25 cellular contexts compared by ENCODE assay signal in genomic region chr17:4972752-4973151, GRCh38. TPM values are rescaled to one million over a fixed set of nuclear protein-coding genes. Genes with fewer than 3 reads are reported as not detected.
DNase-seq lines count a peak whose midpoint lies in the region; ATAC-seq, FAIRE-seq and TF ChIP-seq lines count a peak whose summit lies in the region.
"Had no signal": no experiment of that assay in that cellular context is flagged by ENCODE, and none has a peak within 500 bp of the region (broad histone marks: within the 10 kb centered on the region; RNA-seq: fewer than 3 reads in every experiment).

No MANE protein-coding gene starts in this region.

- TF ChIP-seq POLR2A in esophagus muscularis mucosa (IDR thresholded peaks at IDR 0.05; ENCODE audit: low read depth): no peak
- no peak for TF ChIP-seq POLR2A in H54 (IDR thresholded peaks at IDR 0.05; ENCODE audit: low read depth, low read length)

- TF ChIP-seq CTCF in PC-3 (conservative IDR thresholded peaks at IDR 0.05; ENCODE audit: low read depth, low read length) (no peak), esophagus muscularis mucosa (IDR thresholded peaks at IDR 0.05) (no peak), osteocyte (IDR thresholded peaks at IDR 0.05) (no peak)

- POLR2A ChIA-PET in PC-3 (lab: Charles Lee; ENCODE audit: unreplicated experiment): no interaction called here

- H3K9me3 ChIP-seq in PC-3 (ENCODE audit: low read length): no peaks in the 10 kb centered on the region
- H3K9me3 ChIP-seq in esophagus muscularis mucosa: no peaks in the 10 kb centered on the region
- H3K9me3 ChIP-seq: adrenal gland had no signal

- WGBS in esophagus muscularis mucosa: 81% methylated on average over 12 of the region's 12 CpGs

- no peak overlapping the region for H2AFZ ChIP-seq in PC-3 (ENCODE audit: low read length)

- H3K36me3 Mint-ChIP-seq in activated T-cell treated with anti-CD3 and anti-CD28 coated beads, Interleukin-2, amount 50 U/mL, for 24 hours (ENCODE audit: low read depth): peaks cover 18% of the 10 kb centered on the region
- peaks cover 14 to 38% of the 10 kb centered on the region in 2 donors for H3K36me3 Mint-ChIP-seq in activated T-cell treated with anti-CD3 and anti-CD28 coated beads, Interleukin-2, amount 50 U/mL, for 72 hours (ENCODE audit: insufficient read depth in 2 of 2)
- peaks cover 23% of the 10 kb centered on the region for H3K36me3 Mint-ChIP-seq in osteocyte (ENCODE audit: unreplicated experiment)

- H3K36me3 ChIP-seq in PC-3 (ENCODE audit: low read depth, low read length) (peaks cover under 1% of the 10 kb centered on the region; the same call in 1 of the 2 replicates), esophagus muscularis mucosa (peaks cover 50 to 82% (median 71%) of the 10 kb centered on the region in 4 donors)

- H3K79me2 ChIP-seq in PC-3 (ENCODE audit: low read length): peaks cover 8% of the 10 kb centered on the region; the same call in 1 of the 2 replicates

- peaks cover 13% of the 10 kb centered on the region for H3K4me1 ChIP-seq in PC-3 (ENCODE audit: insufficient read depth, low read length)
- peaks cover 31 to 38% (median 35%) of the 10 kb centered on the region in 4 donors for H3K4me1 ChIP-seq in esophagus muscularis mucosa

- ATAC-seq in activated T-cell treated with anti-CD3 and anti-CD28 coated beads, Interleukin-2, amount 50 U/mL, for 72 hours (replicated peaks in 1 of 2): no peak
- no peak for ATAC-seq in PC-3
- ATAC-seq: foreskin keratinocyte; GM12878; naive thymus-derived CD8-positive, alpha-beta T cell; SK-N-SH treated with all-trans-retinoic acid at 6 μM for 48 hours; stimulated activated naive CD8-positive, alpha-beta T cell treated with anti-CD3 and anti-CD28 coated beads, Interleukin-15, Interleukin-2, amounts not matched to agents 100 U/mL and 50 U/mL, for 24 hours had no signal

- DNase-seq in activated T-cell treated with anti-CD3 and anti-CD28 coated beads, Interleukin-2, amount 50 U/mL, for 24 hours: no peak
- no peak for DNase-seq in activated T-cell treated with anti-CD3 and anti-CD28 coated beads, Interleukin-2, amount 50 U/mL, for 72 hours
- DNase-seq in PC-3: no peak
- no peak for DNase-seq in esophagus muscularis mucosa (ENCODE audit: extremely low spot score)
- no peak for DNase-seq in osteocyte (ENCODE audit: extremely low spot score, unreplicated experiment)
- DNase-seq in stimulated activated CD4-positive, alpha-beta T cell treated with anti-CD3 and anti-CD28 coated beads, Interleukin-15, amount 100 ng/mL, for 24 hours: no peak
- no peak for DNase-seq in frontal cortex (ENCODE audit: low spot score in 2 of 2)
- DNase-seq in H54 (ENCODE audit: insufficient read length, low spot score): no peak
- DNase-seq: activated CD4-positive, alpha-beta T cell treated with anti-CD3 and anti-CD28 coated beads, Interleukin-2, amount 50 U/mL, for 1 hour; activated CD8-positive, alpha-beta memory T cell treated with anti-CD3 and anti-CD28 coated beads, Interleukin-2, amount 50 U/mL, for 4 hours; activated effector memory CD4-positive, alpha-beta T cell treated with Interleukin-2 at 50 U/mL for 16 hours; adrenal gland; DMS79; foreskin keratinocyte; naive thymus-derived CD8-positive, alpha-beta T cell; NCI-H146; NCI-H524; small intestine; stimulated activated naive CD8-positive, alpha-beta T cell treated with anti-CD3 and anti-CD28 coated beads, Interleukin-15, Interleukin-2, amounts not matched to agents 100 U/mL and 50 U/mL, for 24 hours; trophoblast cell had no signal

- TSS peak; percentile 14 for BruUV-seq in PC-3 (replicated peaks; lab: Mats Ljungman, UMichigan)

- H3K4me1 Mint-ChIP-seq in activated T-cell treated with anti-CD3 and anti-CD28 coated beads, Interleukin-2, amount 50 U/mL, for 24 hours (ENCODE audit: low read depth): peaks cover 29% of the 10 kb centered on the region
- peaks cover 33% of the 10 kb centered on the region for H3K4me1 Mint-ChIP-seq in activated T-cell treated with anti-CD3 and anti-CD28 coated beads, Interleukin-2, amount 50 U/mL, for 72 hours (ENCODE audit: low read depth)
- peaks cover 28% of the 10 kb centered on the region for H3K4me1 Mint-ChIP-seq in osteocyte (ENCODE audit: unreplicated experiment)

- no peak for FAIRE-seq in frontal cortex (lab: Jason Lieb, UNC)
- no peak for FAIRE-seq in H54 (lab: Jason Lieb, UNC)
- FAIRE-seq: GM12878, small intestine had no signal

- no peak overlapping the region for H3K4me2 ChIP-seq in PC-3 (ENCODE audit: low read length)
- H3K4me2 ChIP-seq: KMS-11 had no signal

- H3K27me3 Mint-ChIP-seq in activated T-cell treated with anti-CD3 and anti-CD28 coated beads, Interleukin-2, amount 50 U/mL, for 24 hours: no peaks in the 10 kb centered on the region
- no peaks in the 10 kb centered on the region for H3K27me3 Mint-ChIP-seq in activated T-cell treated with anti-CD3 and anti-CD28 coated beads, Interleukin-2, amount 50 U/mL, for 72 hours (ENCODE audit: low read depth)
- no peaks in the 10 kb centered on the region for H3K27me3 Mint-ChIP-seq in osteocyte (ENCODE audit: unreplicated experiment)
- H3K27me3 Mint-ChIP-seq: memory B cell; naive thymus-derived CD8-positive, alpha-beta T cell had no signal

- no peaks in the 10 kb centered on the region for H3F3A ChIP-seq in PC-3 (ENCODE audit: low read length, unreplicated experiment)

- peak overlapping the region; percentile 51 for H3K27ac Mint-ChIP-seq in activated T-cell treated with anti-CD3 and anti-CD28 coated beads, Interleukin-2, amount 50 U/mL, for 24 hours
- no peak overlapping the region for H3K27ac Mint-ChIP-seq in activated T-cell treated with anti-CD3 and anti-CD28 coated beads, Interleukin-2, amount 50 U/mL, for 72 hours
- peak overlapping the region; percentile 23 for H3K27ac Mint-ChIP-seq in osteocyte (ENCODE audit: unreplicated experiment)

- H3K4me3 Mint-ChIP-seq in activated T-cell treated with anti-CD3 and anti-CD28 coated beads, Interleukin-2, amount 50 U/mL, for 24 hours: no peak overlapping the region
- no peak overlapping the region for H3K4me3 Mint-ChIP-seq in activated T-cell treated with anti-CD3 and anti-CD28 coated beads, Interleukin-2, amount 50 U/mL, for 72 hours
- H3K4me3 Mint-ChIP-seq in osteocyte (ENCODE audit: unreplicated experiment): no peak overlapping the region
- H3K4me3 Mint-ChIP-seq: memory B cell had no signal

- H4K20me1 ChIP-seq in PC-3 (ENCODE audit: low read length): no peaks in the 10 kb centered on the region

- CTCF ChIA-PET in PC-3 (lab: Charles Lee): no interaction called here

- no peak for TF ChIP-seq EP300 in esophagus muscularis mucosa (IDR thresholded peaks at IDR 0.05)

- no peak overlapping the region for H3K4me3 ChIP-seq in PC-3 (ENCODE audit: low read length)
- H3K4me3 ChIP-seq in esophagus muscularis mucosa: no peak overlapping the region
- H3K4me3 ChIP-seq: adrenal gland, GM12878 had no signal

- H3K27me3 ChIP-seq in PC-3 (ENCODE audit: low read length): no peaks in the 10 kb centered on the region
- no peaks in the 10 kb centered on the region for H3K27me3 ChIP-seq in esophagus muscularis mucosa
- H3K27me3 ChIP-seq: adrenal gland, foreskin keratinocyte had no signal

- H3K9ac ChIP-seq in PC-3 (ENCODE audit: low read length): no peak overlapping the region
- H3K9ac ChIP-seq: KMS-11 had no signal

- no peaks in the 10 kb centered on the region for H3K9me2 ChIP-seq in PC-3 (replicated peaks; ENCODE audit: low read length)

- no peak overlapping the region for H3K27ac ChIP-seq in PC-3 (ENCODE audit: low read length)
- peak overlapping the region in 3 of 4 donors; percentile 43 to 97 (median 93) for H3K27ac ChIP-seq in esophagus muscularis mucosa (replicated peaks in 1 of 4)
- H3K27ac ChIP-seq: epithelial cell of prostate, foreskin keratinocyte, KMS-11 had no signal

- H3K9me3 Mint-ChIP-seq in activated T-cell treated with anti-CD3 and anti-CD28 coated beads, Interleukin-2, amount 50 U/mL, for 24 hours: no peaks in the 10 kb centered on the region
- H3K9me3 Mint-ChIP-seq in activated T-cell treated with anti-CD3 and anti-CD28 coated beads, Interleukin-2, amount 50 U/mL, for 72 hours: no peaks in the 10 kb centered on the region
- no peaks in the 10 kb centered on the region for H3K9me3 Mint-ChIP-seq in osteocyte (ENCODE audit: unreplicated experiment)
- H3K9me3 Mint-ChIP-seq: memory B cell; naive thymus-derived CD8-positive, alpha-beta T cell had no signal

- intact Hi-C loops in PC-3 (cut with micrococcal nuclease) (no loop called here), esophagus muscularis mucosa (cut with DNase I) (no loop called here)

RNA-seq across cellular contexts. Expression of gene SPAG7, which starts 5.1 kb away (rescaled TPM):
- total RNA-seq in activated T-cell treated with anti-CD3 and anti-CD28 coated beads, Interleukin-2, amount 50 U/mL, for 72 hours: 100 to 1,000 TPM; 140 to 158 TPM
- 44.1 and 48.4 TPM in 2 replicates for total RNA-seq in PC-3 (2014; rRNA removed)
- 10 to 100 TPM; 45.5 to 74.7 (median 63.6) TPM for total RNA-seq in esophagus muscularis mucosa
- 90.8 and 92.9 TPM in 2 replicates for total RNA-seq in osteocyte
- 27.7 TPM for total RNA-seq in frontal cortex

RNA-seq across cellular contexts. Expression of gene CAMTA2, which starts 14.7 kb away (rescaled TPM):
- 100 to 1,000 TPM; 206 to 207 TPM for total RNA-seq in activated T-cell treated with anti-CD3 and anti-CD28 coated beads, Interleukin-2, amount 50 U/mL, for 72 hours
- 6.2 and 27.2 TPM in 2 replicates for total RNA-seq in PC-3 (2014; rRNA removed)
- 10 to 100 TPM; 24.0 to 48.2 (median 28.4) TPM for total RNA-seq in esophagus muscularis mucosa
- total RNA-seq in osteocyte: 69.4 and 83.5 TPM in 2 replicates
- 3.3 TPM for total RNA-seq in frontal cortex

RNA-seq across cellular contexts. Expression of gene ENO3, which starts 21.8 kb away (rescaled TPM):
- 100 to 1,000 TPM in 1 of 2 donors, 10 to 100 TPM in 1; 90.0 to 102 TPM for total RNA-seq in activated T-cell treated with anti-CD3 and anti-CD28 coated beads, Interleukin-2, amount 50 U/mL, for 72 hours
- 2.4 and 7.5 TPM in 2 replicates for total RNA-seq in PC-3 (2014; rRNA removed)
- total RNA-seq in esophagus muscularis mucosa: 1 to 10 TPM; 1.2 to 7.2 (median 2.1) TPM
- total RNA-seq in osteocyte: 9.4 and 9.5 TPM in 2 replicates
- 0.82 TPM for total RNA-seq in frontal cortex

RNA-seq across cellular contexts. Expression of gene PFN1, which starts 24.4 kb away (rescaled TPM):
- 1,000 to 10,000 TPM; 1,225 to 1,232 TPM for total RNA-seq in activated T-cell treated with anti-CD3 and anti-CD28 coated beads, Interleukin-2, amount 50 U/mL, for 72 hours
- 1,914 and 2,339 TPM in 2 replicates for total RNA-seq in PC-3 (2014; rRNA removed)
- total RNA-seq in esophagus muscularis mucosa: 1,000 to 10,000 TPM; 1,019 to 1,635 (median 1,341) TPM
- 509 and 514 TPM in 2 replicates for total RNA-seq in osteocyte
- 69.3 TPM for total RNA-seq in frontal cortex

RNA-seq across cellular contexts. Expression of gene INCA1, which starts 24.6 kb away (rescaled TPM):
- under 1 TPM in 1 of 2 donors, not detected in 1; 0.60 TPM for total RNA-seq in activated T-cell treated with anti-CD3 and anti-CD28 coated beads, Interleukin-2, amount 50 U/mL, for 72 hours
- total RNA-seq in PC-3 (2014; rRNA removed) (not detected in 2 replicates), esophagus muscularis mucosa (1 to 10 TPM; 1.3 to 4.6 (median 3.0) TPM), osteocyte (0.89 and 1.8 TPM in 2 replicates), frontal cortex (not detected)
